Comparison of ENCODE assay signal across 11 cellular contexts in genomic region chr6:28769626-28770402, GRCh38.
DNase-seq lines count a peak whose midpoint lies in the region; ATAC-seq, FAIRE-seq and TF ChIP-seq lines count a peak whose summit lies in the region.
"Had no signal": no experiment of that assay in that cellular context is flagged by ENCODE, and none has a peak within 500 bp of the region (broad histone marks: within the 10 kb centered on the region; RNA-seq: fewer than 3 reads in every experiment).

No MANE protein-coding gene starts in this region.

- H3K27ac Mint-ChIP-seq in activated CD4-positive, alpha-beta T cell treated with anti-CD3 and anti-CD28 coated beads for 36 hours: no peak overlapping the region
- H3K27ac Mint-ChIP-seq: activated T-helper 17 cell treated with anti-CD3 and anti-CD28 coated beads, Interleukin-2, amount 50 U/mL, for 72 hours had no signal

- H3K79me2 ChIP-seq in PC-9 (ENCODE audit: low read depth): no peaks in the 10 kb centered on the region
- no peaks in the 10 kb centered on the region for H3K79me2 ChIP-seq in endothelial cell of umbilical vein (ENCODE audit: control insufficient read depth, insufficient read depth, low read length)

- peaks cover 3% of the 10 kb centered on the region for H3K36me3 Mint-ChIP-seq in activated CD4-positive, alpha-beta T cell treated with anti-CD3 and anti-CD28 coated beads for 36 hours (ENCODE audit: low read depth)

- no peak overlapping the region for H3K9ac ChIP-seq in endothelial cell of umbilical vein (replicated peaks; ENCODE audit: extremely low read depth, insufficient read depth, low read length)

- no peak overlapping the region for H3K4me2 ChIP-seq in PC-9
- H3K4me2 ChIP-seq in endothelial cell of umbilical vein (ENCODE audit: insufficient read depth, low read length): no peak overlapping the region

- TF ChIP-seq POLR2A in endothelial cell of umbilical vein (IDR thresholded peaks at IDR 0.05; ENCODE audit: low read depth, low read length): no peak

- peak; percentile 18 for FAIRE-seq in endothelial cell of umbilical vein (lab: Jason Lieb, UNC)
- FAIRE-seq: endometrium had no signal

- no peak overlapping the region for H3K27ac ChIP-seq in PC-9
- no peak overlapping the region for H3K27ac ChIP-seq in endothelial cell of umbilical vein (ENCODE audit: insufficient read depth, low read depth, low read length)
- H3K27ac ChIP-seq: SJSA1 had no signal

- BruUV-seq in PC-9 (replicated peaks; lab: Mats Ljungman, UMichigan) (no TSS peak), endothelial cell of umbilical vein (replicated peaks; lab: Mats Ljungman, UMichigan) (no TSS peak)

- H2AFZ ChIP-seq in PC-9: no peak overlapping the region
- no peak overlapping the region for H2AFZ ChIP-seq in endothelial cell of umbilical vein (ENCODE audit: low read depth, low read length)

- H3K4me1 Mint-ChIP-seq in activated CD4-positive, alpha-beta T cell treated with anti-CD3 and anti-CD28 coated beads for 36 hours: peaks cover 7% of the 10 kb centered on the region
- H3K4me1 Mint-ChIP-seq: activated T-helper 17 cell treated with anti-CD3 and anti-CD28 coated beads, Interleukin-2, amount 50 U/mL, for 72 hours had no signal

- CTCF ChIA-PET in PC-9 (lab: Charles Lee) (no interaction called here), endothelial cell of umbilical vein (lab: Charles Lee) (interaction anchor here (1.0 to 1.1 kb wide), 2 partner anchors 27 to 246 kb away, joined by 3 read pairs; no protein-coding TSS in a partner anchor)
- CTCF ChIA-PET in activated CD4-positive, alpha-beta T cell treated with anti-CD3 and anti-CD28 coated beads for 36 hours (lab: Charles Lee): interaction anchor here (0.6 kb wide), 1 partner anchor 56 kb away, joined by 3 read pairs; no protein-coding TSS in a partner anchor

- no peaks in the 10 kb centered on the region for H3K9me2 ChIP-seq in PC-9 (ENCODE audit: insufficient read depth)

- no peaks in the 10 kb centered on the region for H3K4me1 ChIP-seq in PC-9 (replicated peaks; ENCODE audit: insufficient read depth)
- H3K4me1 ChIP-seq in endothelial cell of umbilical vein (ENCODE audit: control insufficient read depth, extremely low read depth, insufficient read depth, low read length): no peaks in the 10 kb centered on the region
- H3K4me1 ChIP-seq: SJSA1 had no signal

- peaks cover 15% of the 10 kb centered on the region for H3K27me3 ChIP-seq in PC-9 (ENCODE audit: insufficient read depth, low read depth)
- H3K27me3 ChIP-seq in endothelial cell of umbilical vein (ENCODE audit: control insufficient read depth in 2 of 2, insufficient read depth in 2 of 2, low read length in 2 of 2): peaks cover 77 to 81% of the 10 kb centered on the region in 2 experiments

- H3K9me1 ChIP-seq in endothelial cell of umbilical vein (replicated peaks; ENCODE audit: control insufficient read depth, extremely low read depth, insufficient read depth, low read length): no peaks in the 10 kb centered on the region

- intact Hi-C loops in PC-9 (cut with micrococcal nuclease; ENCODE audit: unreplicated experiment): no loop called here
- intact Hi-C loops in endothelial cell of umbilical vein (cut with micrococcal nuclease): no loop called here
- intact Hi-C loops in activated CD4-positive, alpha-beta T cell treated with anti-CD3 and anti-CD28 coated beads for 36 hours (cut with DNase I, micrococcal nuclease): loop anchor here in 1 of 2 experiments (10.0 kb wide), 1 partner anchor 135 kb away; no protein-coding TSS in a partner anchor

- no peaks in the 10 kb centered on the region for H3F3A ChIP-seq in PC-9 (ENCODE audit: insufficient read depth, low read depth)

- POLR2A ChIA-PET in PC-9 (lab: Charles Lee; ENCODE audit: unreplicated experiment): no interaction called here
- POLR2A ChIA-PET in endothelial cell of umbilical vein (lab: Charles Lee): no interaction called here
- POLR2A ChIA-PET in activated CD4-positive, alpha-beta T cell treated with anti-CD3 and anti-CD28 coated beads for 36 hours (lab: Charles Lee): no interaction called here

- no peak overlapping the region for H3K4me3 Mint-ChIP-seq in activated CD4-positive, alpha-beta T cell treated with anti-CD3 and anti-CD28 coated beads for 36 hours
- H3K4me3 Mint-ChIP-seq: activated T-helper 17 cell treated with anti-CD3 and anti-CD28 coated beads, Interleukin-2, amount 50 U/mL, for 72 hours had no signal

- peak; percentile 52 for DNase-seq in NCI-H748 (lab: John Stamatoyannopoulos, UW; ENCODE audit: unreplicated experiment)
- DNase-seq in NCI-H748 treated with DMSO at 0.1 percent for 48 hours (lab: John Stamatoyannopoulos, UW): no peak
- peak in 1 of 2 experiments; percentile 34 for DNase-seq in PC-9
- no peak for DNase-seq in endothelial cell of umbilical vein (ENCODE audit: low read depth, low spot score)
- DNase-seq in retinal pigment epithelial cell (ENCODE audit: low read depth): no peak
- DNase-seq in GM10266 (ENCODE audit: extremely low spot score): no peak
- DNase-seq in activated CD4-positive, alpha-beta T cell treated with anti-CD3 and anti-CD28 coated beads for 36 hours: no peak
- DNase-seq in NCI-H82 (lab: John Stamatoyannopoulos, UW): no peak

- H3K9me3 ChIP-seq in PC-9 (ENCODE audit: insufficient read depth, low read depth) (no peaks in the 10 kb centered on the region), endothelial cell of umbilical vein (replicated peaks; ENCODE audit: control insufficient read depth, insufficient read depth, low read length) (no peaks in the 10 kb centered on the region)
- H3K9me3 ChIP-seq: SJSA1 had no signal

- H3K9me3 Mint-ChIP-seq in activated CD4-positive, alpha-beta T cell treated with anti-CD3 and anti-CD28 coated beads for 36 hours (ENCODE audit: low read depth): peaks cover 5% of the 10 kb centered on the region

- dilution Hi-C loops in endothelial cell of umbilical vein (cut with MboI; ENCODE audit: extremely low pct_ligation_motif_present, low sequenced_read_pairs): no loop called here

- H3K36me3 ChIP-seq in PC-9 (ENCODE audit: low read depth) (no peaks in the 10 kb centered on the region), endothelial cell of umbilical vein (ENCODE audit: control insufficient read depth in 2 of 2, extremely low read depth in 1 of 2, insufficient read depth in 2 of 2, low read length in 2 of 2) (no peaks in the 10 kb centered on the region)
- H3K36me3 ChIP-seq: SJSA1 had no signal

- peaks cover 94% of the 10 kb centered on the region for H3K27me3 Mint-ChIP-seq in activated CD4-positive, alpha-beta T cell treated with anti-CD3 and anti-CD28 coated beads for 36 hours

- H3K4me3 ChIP-seq in PC-9: no peak overlapping the region
- no peak overlapping the region for H3K4me3 ChIP-seq in endothelial cell of umbilical vein (replicated peaks in 1 of 3; ENCODE audit: insufficient read depth in 1 of 3, low read depth in 1 of 3, low read length in 3 of 3)
- no peak overlapping the region for H3K4me3 ChIP-seq in retinal pigment epithelial cell (ENCODE audit: low read length)
- H3K4me3 ChIP-seq: SJSA1 had no signal

- ATAC-seq in activated CD4-positive, alpha-beta T cell treated with anti-CD3 and anti-CD28 coated beads for 36 hours: no peak
- ATAC-seq: activated T-helper 17 cell treated with anti-CD3 and anti-CD28 coated beads, Interleukin-2, amount 50 U/mL, for 72 hours had no signal

- peak; percentile 47; the same call in 1 of the 2 replicates for TF ChIP-seq CTCF in PC-9 (conservative IDR thresholded peaks at IDR 0.05)
- TF ChIP-seq CTCF in endothelial cell of umbilical vein (IDR thresholded peaks at IDR 0.05; ENCODE audit: extremely low read depth in 1 of 2, insufficient read depth in 1 of 2, low read depth in 1 of 2, low read length in 2 of 2): no peak
- peak; percentile 25 for TF ChIP-seq CTCF in retinal pigment epithelial cell (conservative IDR thresholded peaks at IDR 0.05; ENCODE audit: low read depth, low read length)
- no peak for TF ChIP-seq CTCF in GM10266 (IDR thresholded peaks at IDR 0.05; ENCODE audit: control insufficient read depth, insufficient read depth, low read depth, missing control alignments)

- H4K20me1 ChIP-seq in PC-9 (ENCODE audit: insufficient read depth) (no peaks in the 10 kb centered on the region), endothelial cell of umbilical vein (replicated peaks; ENCODE audit: control insufficient read depth, extremely low read depth, insufficient read depth, low read length) (no peaks in the 10 kb centered on the region)

TF ChIP-seq in endothelial cell of umbilical vein, 7 proteins besides CTCF, POLR2A, EP300 and RAD21:
- TF ChIP-seq FOS (IDR thresholded peaks at IDR 0.05; ENCODE audit: borderline replicate concordance, insufficient read depth, low read length) (no peak), JUN (IDR thresholded peaks at IDR 0.05; ENCODE audit: borderline replicate concordance, insufficient read depth, insufficient read length, low read depth) (no peak), GATA2 (IDR thresholded peaks at IDR 0.05; ENCODE audit: insufficient read depth, insufficient read length, low read depth, low read length) (no peak), EZH2 (IDR thresholded peaks at IDR 0.05; ENCODE audit: borderline replicate concordance, low read depth, low read length, severe bottlenecking) (no peak), POLR2AphosphoS5 (IDR thresholded peaks at IDR 0.05; ENCODE audit: insufficient read depth, low read depth, low read length) (no peak), MYC (IDR thresholded peaks at IDR 0.05; ENCODE audit: low read depth, low read length) (no peak)
- TF ChIP-seq, protein P1, sequence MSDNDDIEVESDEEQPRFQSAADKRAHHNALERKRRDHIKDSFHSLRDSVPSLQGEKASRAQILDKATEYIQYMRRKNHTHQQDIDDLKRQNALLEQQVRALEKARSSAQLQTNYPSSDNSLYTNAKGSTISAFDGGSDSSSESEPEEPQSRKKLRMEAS (IDR thresholded peaks at IDR 0.05; ENCODE audit: insufficient read depth, insufficient read length): no peak

Comparison
In these comparisons a context has a peak if more than half of its experiments do, and no peak if none do; other contexts are left out.
1. CTCF ChIP-seq: peak in PC-9 (single experiment) and retinal pigment epithelial cell (single experiment); none in endothelial cell of umbilical vein (0 of 2) and GM10266 (single experiment).